8 cellular contexts compared by ENCODE assay signal in genomic region chr15:101006931-101007687, GRCh38.
A peak's percentile ranks its signal among the peaks of the same experiment; 100 is the strongest.
DNase-seq lines count a peak whose midpoint lies in the region; ATAC-seq lines count a peak whose summit lies in the region.

No MANE protein-coding gene starts in this region.

- DNase-seq in GF-D8 (lab: John Stamatoyannopoulos, UW) (peak; percentile 18), NCI-H345 treated with DMSO at 0.1 percent for 48 hours (lab: John Stamatoyannopoulos, UW; ENCODE audit: unreplicated experiment) (peak; percentile 55), cerebellum (ENCODE audit: low spot score) (peak; percentile 76), kidney tubule cell (ENCODE audit: low spot score) (peak; percentile 82)
- DNase-seq in activated CD4-positive, alpha-beta T cell treated with anti-CD3 and anti-CD28 coated beads for 1 hour = peak; percentile 33
- DNase-seq in stimulated activated CD4-positive, alpha-beta T cell treated with anti-CD3 and anti-CD28 coated beads, Interleukin-1b, Interleukin-23, amount 100 ng/mL, for 4 hours (ENCODE audit: low read depth in 2 of 2) = peak; percentile 53 to 56

- ATAC-seq in HG03095 (IDR thresholded peaks at IDR 0.05; ENCODE audit: unreplicated experiment) = peak; percentile 56
- no peak for ATAC-seq in HG03521 (IDR thresholded peaks at IDR 0.05; ENCODE audit: unreplicated experiment)

Comparison
In these comparisons a context has a peak if more than half of its experiments do, and no peak if none do; other contexts are left out.
1. DNase-seq: peak in every context shown above with its lines; median percentile 82 in kidney tubule cell; 76 in cerebellum; 55 in NCI-H345 treated with DMSO at 0.1 percent for 48 hours; 54 in stimulated activated CD4-positive, alpha-beta T cell treated with anti-CD3 and anti-CD28 coated beads, Interleukin-1b, Interleukin-23, amount 100 ng/mL, for 4 hours; 33 in activated CD4-positive, alpha-beta T cell treated with anti-CD3 and anti-CD28 coated beads for 1 hour; 18 in GF-D8.